ENCODE assay signal across 8 cellular contexts in the genomic region with DNA sequence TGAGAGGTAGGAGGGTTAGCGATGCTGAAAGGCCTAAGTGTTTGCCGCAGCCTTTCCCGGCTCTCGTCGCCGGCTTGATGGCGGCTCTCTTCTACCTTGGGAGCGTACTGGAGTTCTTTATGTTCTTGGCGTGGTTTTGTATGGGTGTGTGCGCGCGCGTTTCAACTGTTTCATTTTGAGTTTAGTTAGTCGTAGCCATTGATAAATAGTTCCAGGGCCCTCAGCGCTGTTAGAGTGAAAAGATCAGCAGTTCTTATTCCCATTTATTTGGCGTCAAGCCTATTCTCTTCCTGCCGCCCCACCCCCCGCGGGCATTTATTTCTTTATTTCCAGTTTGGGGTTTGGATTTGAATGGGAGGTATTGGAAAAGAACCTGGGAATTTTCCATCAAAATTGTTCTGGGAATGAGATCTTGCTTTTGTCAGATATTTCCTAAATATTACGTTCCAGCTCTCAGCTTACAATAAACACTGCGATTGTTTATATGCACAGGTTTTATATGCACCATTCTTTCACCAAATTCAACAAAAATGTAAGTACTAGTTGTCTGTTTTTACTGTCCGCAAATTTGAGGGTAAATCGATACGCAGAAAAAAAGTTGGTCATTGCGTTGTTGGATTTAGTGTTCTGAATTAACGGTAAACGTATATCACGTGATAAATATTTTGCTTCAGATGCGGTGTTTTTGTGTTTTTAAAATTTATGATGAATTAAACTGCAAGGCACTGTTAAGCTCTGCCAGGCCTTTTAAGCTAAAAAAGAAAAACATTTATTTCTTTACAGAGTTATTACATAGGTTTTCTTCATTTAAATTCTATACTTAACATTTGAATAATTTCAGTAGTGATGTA. TPM values are rescaled to one million over a fixed set of nuclear protein-coding genes. Genes with fewer than 3 reads are reported as not detected.
DNase-seq lines count a peak whose midpoint lies in the region; ATAC-seq and TF ChIP-seq lines count a peak whose summit lies in the region.

No MANE protein-coding gene starts in this region.

- H3K27me3 ChIP-seq in RWPE2 (ENCODE audit: insufficient read depth, poor library complexity, severe bottlenecking) = no peaks in the 10 kb centered on the region

- peak overlapping the region; percentile 89 to 99 (median 96) for H3K27ac Mint-ChIP-seq in immature natural killer cell

- H3K36me3 ChIP-seq in RWPE2 (ENCODE audit: low read depth) = peaks cover 43% of the 10 kb centered on the region

- no peaks in the 10 kb centered on the region for H3K9me3 ChIP-seq in RWPE2 (ENCODE audit: severe bottlenecking)

- H3K4me1 ChIP-seq in RWPE2 (ENCODE audit: insufficient read depth, poor library complexity, severe bottlenecking) = peaks cover 16% of the 10 kb centered on the region

- peaks cover 8 to 17% (median 16%) of the 10 kb centered on the region in 3 donors for H3K27me3 Mint-ChIP-seq in immature natural killer cell (ENCODE audit: low read depth in 3 of 3)

- in situ Hi-C loops in astrocyte of the cerebellum (cut with HindIII; ENCODE audit: low sequenced_read_pairs) = loop anchor here (25.0 kb wide), 1 partner anchor 457 kb away; no protein-coding TSS in a partner anchor

- H3K27ac ChIP-seq in RWPE2 (ENCODE audit: poor library complexity, severe bottlenecking) = peak overlapping the region; percentile 91

- TF ChIP-seq CTCF in RWPE2 (IDR thresholded peaks at IDR 0.05; ENCODE audit: poor library complexity, severe bottlenecking) = no peak
- no peak for TF ChIP-seq CTCF in astrocyte of the cerebellum (IDR thresholded peaks at IDR 0.05; ENCODE audit: low read depth, low read length, missing control alignments)

- peak overlapping the region; percentile 87 to 99 (median 97) for H3K4me3 Mint-ChIP-seq in immature natural killer cell

- peak; percentile 3 for ATAC-seq in HG02642 (IDR thresholded peaks at IDR 0.05; ENCODE audit: poor library complexity, unreplicated experiment)
- no peak for ATAC-seq in RWPE2 (ENCODE audit: low read depth)

- peaks cover 59 to 67% of the 10 kb centered on the region in 2 donors for H3K4me1 Mint-ChIP-seq in immature natural killer cell

- DNase-seq in COLO668 (lab: John Stamatoyannopoulos, UW; ENCODE audit: unreplicated experiment) (peak; percentile 58), RWPE2 (ENCODE audit: low spot score) (no peak), astrocyte of the cerebellum (ENCODE audit: low read depth) (no peak), immature natural killer cell (peak in 1 of 3 donors; percentile 35), islet precursor cell (no peak), HuH-7 (ENCODE audit: low spot score) (no peak)
- peak; percentile 27 to 41 (median 36) for DNase-seq in stimulated activated CD4-positive, alpha-beta T cell treated with anti-CD3 and anti-CD28 coated beads, Interleukin-12 subunit alpha, Interleukin-12 subunit beta, amount 100 ng/mL, for 48 hours (ENCODE audit: low read depth in 2 of 3, low spot score in 1 of 3)

- peaks cover 0 to 2% (median 0%) of the 10 kb centered on the region in 6 donors for H3K9me3 Mint-ChIP-seq in immature natural killer cell

- H3K4me3 ChIP-seq in RWPE2 (ENCODE audit: severe bottlenecking) (peak overlapping the region; percentile 80), astrocyte of the cerebellum (ENCODE audit: low read depth, low read length) (peak overlapping the region; percentile 99)

- H3K36me3 Mint-ChIP-seq in immature natural killer cell = peaks cover 0 to 6% (median 2%) of the 10 kb centered on the region in 3 donors

RNA-seq across cellular contexts. Expression of gene CCNT2, which starts 1.0 kb away (rescaled TPM):
- 10 to 100 TPM; 16.6 to 21.5 (median 19.7) TPM for polyA plus RNA-seq in immature natural killer cell

Comparison
In these comparisons a context has a peak if more than half of its experiments do, and no peak if none do; other contexts are left out.
1. DNase-seq: peak in COLO668 (single experiment) and stimulated activated CD4-positive, alpha-beta T cell treated with anti-CD3 and anti-CD28 coated beads, Interleukin-12 subunit alpha, Interleukin-12 subunit beta, amount 100 ng/mL, for 48 hours (3 of 3); none in RWPE2 (single experiment), astrocyte of the cerebellum (single experiment), islet precursor cell (single experiment) and HuH-7 (single experiment).